ENCODE assay signal across 25 cellular contexts in the genomic region with DNA sequence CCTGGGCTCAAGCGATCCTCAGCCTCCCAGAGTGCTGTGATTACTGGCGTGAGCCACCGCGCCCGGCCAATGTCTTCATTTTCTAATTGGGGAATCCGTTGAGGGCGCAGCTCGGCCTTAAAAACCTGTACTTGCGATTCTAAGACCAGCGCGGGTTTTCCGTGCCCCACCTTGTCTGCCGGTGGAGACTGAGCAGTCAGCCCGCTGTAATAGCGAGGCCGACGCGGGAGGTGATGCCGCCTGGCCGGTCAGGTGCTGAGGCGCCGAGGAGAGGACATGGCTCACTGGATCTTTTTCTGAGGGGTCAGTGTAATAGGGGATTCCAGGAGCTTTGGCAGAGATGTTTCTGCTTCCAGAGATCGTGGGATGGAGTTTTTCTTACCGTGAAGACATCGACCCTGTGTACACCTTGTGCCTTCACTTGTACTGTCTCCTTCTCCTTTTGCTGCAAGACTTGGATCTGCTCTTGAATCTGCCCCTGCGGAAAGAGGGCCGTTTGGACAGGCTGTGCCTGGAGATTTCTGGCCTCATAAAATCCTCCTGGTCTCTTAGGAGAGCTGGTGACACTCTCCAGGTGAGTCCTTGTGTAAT. TPM values are rescaled to one million over a fixed set of nuclear protein-coding genes. Genes with fewer than 3 reads are reported as not detected.
DNase-seq lines count a peak whose midpoint lies in the region; ATAC-seq, FAIRE-seq and TF ChIP-seq lines count a peak whose summit lies in the region.
"Had no signal": no experiment of that assay in that cellular context is flagged by ENCODE, and none has a peak within 500 bp of the region (broad histone marks: within the 10 kb centered on the region; RNA-seq: fewer than 3 reads in every experiment).

No MANE protein-coding gene starts in this region.

- no peaks in the 10 kb centered on the region for H3K79me2 ChIP-seq in GM23338 (replicated peaks; ENCODE audit: insufficient read depth)

- no peak overlapping the region for H3K4me2 ChIP-seq in GM23338

- H3K27ac ChIP-seq in GM23338 (ENCODE audit: low read depth), result no peak overlapping the region
- peak overlapping the region in 2 of 4 donors; percentile 32 to 72 for H3K27ac ChIP-seq in Peyer's patch
- no peak overlapping the region for H3K27ac ChIP-seq in kidney (ENCODE audit: low read depth in 2 of 2, low read length in 2 of 2)
- H3K27ac ChIP-seq in urinary bladder (ENCODE audit: low read depth), result peak overlapping the region; percentile 59
- H3K27ac ChIP-seq: SJSA1 had no signal

- no peak overlapping the region for H3K27ac Mint-ChIP-seq in GM23338
- H3K27ac Mint-ChIP-seq in immature natural killer cell, result no peak overlapping the region
- H3K27ac Mint-ChIP-seq: CD4-positive, alpha-beta memory T cell had no signal

- H3K9me2 ChIP-seq in GM23338 (ENCODE audit: insufficient read depth), result no peaks in the 10 kb centered on the region

- TF ChIP-seq POLR2A in Peyer's patch (IDR thresholded peaks at IDR 0.05), result no peak

- no peak for FAIRE-seq in kidney (lab: Jason Lieb, UNC)
- FAIRE-seq: GM19239, H1, HepG2 had no signal

- 41% methylated on average over 27 of the region's 27 CpGs for WGBS in urinary bladder

- H3K4me1 Mint-ChIP-seq in GM23338 (no peaks in the 10 kb centered on the region), immature natural killer cell (no peaks in the 10 kb centered on the region)

- intact Hi-C loops in kidney (cut with DNase I), result no loop called here

- H3K4me3 Mint-ChIP-seq in GM23338 (no peak overlapping the region), immature natural killer cell (no peak overlapping the region)
- H3K4me3 Mint-ChIP-seq: CD4-positive, alpha-beta memory T cell had no signal

- no peak overlapping the region for H3K4me3 ChIP-seq in GM23338
- H3K4me3 ChIP-seq in Peyer's patch, result peak overlapping the region in 3 of 4 donors; percentile 21 to 46 (median 39)
- no peak overlapping the region for H3K4me3 ChIP-seq in kidney (ENCODE audit: low read length in 2 of 2)
- peak overlapping the region; percentile 37 for H3K4me3 ChIP-seq in urinary bladder (ENCODE audit: low read depth, low read length)
- H3K4me3 ChIP-seq: SJSA1 had no signal

- no peaks in the 10 kb centered on the region for H3K4me1 ChIP-seq in GM23338 (ENCODE audit: insufficient read depth)
- H3K4me1 ChIP-seq in Peyer's patch, result no peaks in the 10 kb centered on the region
- no peaks in the 10 kb centered on the region for H3K4me1 ChIP-seq in kidney (ENCODE audit: control insufficient read depth in 1 of 2, insufficient read depth in 1 of 2, low read depth in 1 of 2, low read length in 2 of 2)
- no peaks in the 10 kb centered on the region for H3K4me1 ChIP-seq in urinary bladder (ENCODE audit: insufficient read depth)
- H3K4me1 ChIP-seq: SJSA1 had no signal

- H3K36me3 ChIP-seq in GM23338 (ENCODE audit: insufficient read depth) (no peaks in the 10 kb centered on the region), Peyer's patch (no peaks in the 10 kb centered on the region), kidney (ENCODE audit: control insufficient read depth in 1 of 2, insufficient read depth in 2 of 2, low read length in 2 of 2) (no peaks in the 10 kb centered on the region), urinary bladder (ENCODE audit: insufficient read depth) (no peaks in the 10 kb centered on the region)
- H3K36me3 ChIP-seq: SJSA1 had no signal

- no peaks in the 10 kb centered on the region for H4K20me1 ChIP-seq in GM23338 (replicated peaks; ENCODE audit: insufficient read depth)

- DNase-seq in GM23338 (ENCODE audit: low spot score), result peak; percentile 16
- no peak for DNase-seq in Peyer's patch
- DNase-seq in kidney, result peak; percentile 56
- DNase-seq in DMS53 (lab: John Stamatoyannopoulos, UW), result no peak
- no peak for DNase-seq in NCI-H146 treated with DMSO at 0.1 percent for 48 hours (lab: John Stamatoyannopoulos, UW; ENCODE audit: unreplicated experiment)
- DNase-seq in immature natural killer cell, result no peak
- DNase-seq: Caco-2; CD4-positive, alpha-beta memory T cell; GDM1; KBM-7; NCI-H1092; NCI-H1436; NCI-H1930; NCI-H510A treated with DMSO at 0.1 percent for 48 hours; NCI-H82 had no signal

- H3K9me3 Mint-ChIP-seq in GM23338 (no peaks in the 10 kb centered on the region), immature natural killer cell (no peaks in the 10 kb centered on the region)
- H3K9me3 Mint-ChIP-seq: CD4-positive, alpha-beta memory T cell had no signal

- peak; percentile 64 for ATAC-seq in GM23338
- ATAC-seq: HCT116, Right ventricle myocardium inferior had no signal

- H3F3A ChIP-seq in GM23338 (replicated peaks; ENCODE audit: low read depth), result no peaks in the 10 kb centered on the region

- H3K27me3 ChIP-seq in GM23338 (ENCODE audit: insufficient read depth) (peaks cover 56% of the 10 kb centered on the region), Peyer's patch (no peaks in the 10 kb centered on the region)

- H3K9ac ChIP-seq in kidney (ENCODE audit: low read length in 2 of 2), result no peak overlapping the region

- H2AFZ ChIP-seq in GM23338, result no peak overlapping the region

- no peaks in the 10 kb centered on the region for H3K36me3 Mint-ChIP-seq in GM23338 (ENCODE audit: low read depth)
- no peaks in the 10 kb centered on the region for H3K36me3 Mint-ChIP-seq in immature natural killer cell
- H3K36me3 Mint-ChIP-seq: CD4-positive, alpha-beta memory T cell had no signal

- no peak for TF ChIP-seq CTCF in GM23338 (conservative IDR thresholded peaks at IDR 0.05; ENCODE audit: low read depth in 2 of 2)
- TF ChIP-seq CTCF in Peyer's patch (IDR thresholded peaks at IDR 0.05), result no peak
- no peak for TF ChIP-seq CTCF in kidney (IDR thresholded peaks at IDR 0.05; ENCODE audit: borderline replicate concordance, extremely low read depth, insufficient read depth)

- no peaks in the 10 kb centered on the region for H3K9me3 ChIP-seq in Peyer's patch
- H3K9me3 ChIP-seq in kidney (ENCODE audit: control insufficient read depth in 1 of 2, low read length in 2 of 2), result no peaks in the 10 kb centered on the region
- H3K9me3 ChIP-seq: Caco-2, SJSA1 had no signal

- peaks cover 18% of the 10 kb centered on the region for H3K27me3 Mint-ChIP-seq in GM23338 (ENCODE audit: insufficient read depth, low read depth, poor library complexity)
- peaks cover 7 to 31% (median 22%) of the 10 kb centered on the region in 3 donors for H3K27me3 Mint-ChIP-seq in immature natural killer cell (ENCODE audit: low read depth in 3 of 3)

TF ChIP-seq in GM23338, 12 proteins besides CTCF, POLR2A, EP300 and RAD21 (continues in another document):
- no peak for TF ChIP-seq ZNF331 (CRISPR knock-in tag; IDR thresholded peaks at IDR 0.05; ENCODE audit: low read depth)

RNA-seq across cellular contexts. Expression of gene TRIM31, which starts 1.5 kb away (rescaled TPM):
- total RNA-seq in GM23338 (2014; rRNA removed; shearing (Covaris generic)), result not detected in 2 replicates
- polyA plus RNA-seq in GM23338 (2016; fragmentation: Nextera tagmentation; extraction: Ambion mirVana), result 0.10 and 0.26 TPM in 2 replicates
- 10 to 100 TPM in 3 of 4 donors, 1 to 10 TPM in 1; 9.9 to 56.9 (median 42.0) TPM for total RNA-seq in Peyer's patch
- 0.22 TPM for total RNA-seq in kidney
- 0.26 TPM for polyA plus RNA-seq in kidney (ENCODE audit: insufficient read depth, low read depth, low replicate concordance)
- total RNA-seq in urinary bladder, result 1.3 TPM
- 9.6 TPM for polyA plus RNA-seq in urinary bladder
- not detected for polyA plus RNA-seq in immature natural killer cell
- total RNA-seq: H1, OCI-LY7, Right ventricle myocardium inferior, SJSA1 had no signal
- polyA plus RNA-seq: BJ, H1 had no signal

RNA-seq across cellular contexts. Expression of gene TRIM40, which starts 24.6 kb away (rescaled TPM):
- not detected in 2 replicates for total RNA-seq in GM23338 (2014; rRNA removed; shearing (Covaris generic))
- not detected in 2 replicates for polyA plus RNA-seq in GM23338 (2016; fragmentation: Nextera tagmentation; extraction: Ambion mirVana)
- total RNA-seq in Peyer's patch, result 10 to 100 TPM in 3 of 4 donors, not detected in 1; 10.9 to 13.7 (median 12.7) TPM
- not detected for total RNA-seq in kidney
- polyA plus RNA-seq in kidney (ENCODE audit: insufficient read depth, low read depth, low replicate concordance), result not detected
- not detected for total RNA-seq in urinary bladder
- not detected for polyA plus RNA-seq in urinary bladder
- polyA plus RNA-seq in immature natural killer cell, result not detected
- total RNA-seq: Caco-2; CD4-positive, alpha-beta memory T cell; Daoy; H1; HepG2; OCI-LY7; Right ventricle myocardium inferior; SJSA1 had no signal
- polyA plus RNA-seq: BJ; CD4-positive, alpha-beta memory T cell; H1 had no signal

RNA-seq across cellular contexts. Expression of gene RNF39, which starts 35.8 kb away (rescaled TPM):
- 0.85 and 0.94 TPM in 2 replicates for total RNA-seq in GM23338 (2014; rRNA removed; shearing (Covaris generic))
- 0.50 and 1.1 TPM in 2 replicates for polyA plus RNA-seq in GM23338 (2016; fragmentation: Nextera tagmentation; extraction: Ambion mirVana)
- under 1 TPM in 1 of 4 donors, not detected in 3; 0.80 TPM for total RNA-seq in Peyer's patch
- total RNA-seq in kidney, result 1.3 TPM
- not detected for polyA plus RNA-seq in kidney (ENCODE audit: insufficient read depth, low read depth, low replicate concordance)
- 0.11 TPM for total RNA-seq in urinary bladder
- 0.73 TPM for polyA plus RNA-seq in urinary bladder
- polyA plus RNA-seq in immature natural killer cell, result not detected
- total RNA-seq: CD4-positive, alpha-beta memory T cell; OCI-LY7; Right ventricle myocardium inferior; SJSA1 had no signal
- polyA plus RNA-seq: BJ had no signal

RNA-seq across cellular contexts. Expression of gene PPP1R11, which starts 44.4 kb away (rescaled TPM):
- total RNA-seq in GM23338 (2014; rRNA removed; shearing (Covaris generic)), result 19.2 and 19.6 TPM in 2 replicates
- polyA plus RNA-seq in GM23338 (2016; fragmentation: Nextera tagmentation; extraction: Ambion mirVana), result 26.6 and 27.3 TPM in 2 replicates
- total RNA-seq in Peyer's patch, result 10 to 100 TPM; 44.6 to 75.7 (median 58.6) TPM
- total RNA-seq in kidney, result 71.6 TPM
- 78.3 TPM for polyA plus RNA-seq in kidney (ENCODE audit: insufficient read depth, low read depth, low replicate concordance)
- total RNA-seq in urinary bladder, result 13.5 TPM
- 78.7 TPM for polyA plus RNA-seq in urinary bladder
- 100 to 1,000 TPM in 1 of 3 donors, 10 to 100 TPM in 2; 72.9 to 129 (median 98.8) TPM for polyA plus RNA-seq in immature natural killer cell

RNA-seq across cellular contexts. Expression of gene TRIM10, which starts 49.6 kb away (rescaled TPM):
- 0.31 TPM in 1 of 2 replicates, not detected in the other for total RNA-seq in GM23338 (2014; rRNA removed; shearing (Covaris generic))
- polyA plus RNA-seq in GM23338 (2016; fragmentation: Nextera tagmentation; extraction: Ambion mirVana), result not detected in 2 replicates
- total RNA-seq in Peyer's patch, result 1 to 10 TPM; 2.5 to 7.4 (median 6.3) TPM
- total RNA-seq in kidney, result 0.79 TPM
- 1.5 TPM for polyA plus RNA-seq in kidney (ENCODE audit: insufficient read depth, low read depth, low replicate concordance)
- 0.42 TPM for total RNA-seq in urinary bladder
- polyA plus RNA-seq in urinary bladder, result not detected
- polyA plus RNA-seq in immature natural killer cell, result not detected
- total RNA-seq: CD4-positive, alpha-beta memory T cell; Daoy; H1; OCI-LY7; Right ventricle myocardium inferior; SJSA1 had no signal
- polyA plus RNA-seq: BJ; CD4-positive, alpha-beta memory T cell had no signal

Comparison
In these comparisons a context has a peak if more than half of its experiments do, and no peak if none do; other contexts are left out.
1. DNase-seq: peak in GM23338 (single experiment) and kidney (single experiment); none in Peyer's patch (0 of 3), DMS53 (single experiment), NCI-H146 treated with DMSO at 0.1 percent for 48 hours (single experiment) and immature natural killer cell (0 of 3).
2. H3K4me3 ChIP-seq: peak in Peyer's patch (3 of 4) and urinary bladder (single experiment); none in GM23338 (single experiment) and kidney (0 of 2).